ENCODE assay signal across 8 cellular contexts in genomic region chr17:76726766-76727718, GRCh38. TPM values are rescaled to one million over a fixed set of nuclear protein-coding genes. Genes with fewer than 3 reads are reported as not detected.
DNase-seq lines count a peak whose midpoint lies in the region; ATAC-seq and TF ChIP-seq lines count a peak whose summit lies in the region.

METTL23 (plus strand) TSS chr17:76726839; CDS start chr17:76729711, 2,872 bp downstream.

- POLR2A ChIA-PET in naive thymus-derived CD8-positive, alpha-beta T cell (lab: Charles Lee): interaction anchor here (0.5 to 9.3 kb wide), 27 partner anchors 10 to 1060 kb away, joined by 3 to 184 read pairs (median 4); partner anchors contain the start of genes MFSD11, MXRA7, PRPSAP1 and RECQL5

- H3K4me3 ChIP-seq in BLaER1: peak within 1 kb of the TSS; percentile 80
- peak within 1 kb of the TSS; percentile 76 to 95 (median 82) for H3K4me3 ChIP-seq in esophagus muscularis mucosa
- H3K4me3 ChIP-seq in subcutaneous abdominal adipose tissue (ENCODE audit: low read depth in 1 of 5, low read length in 5 of 5): peak within 1 kb of the TSS; percentile 84 to 95 (median 88)

- H4K20me1 ChIP-seq in BLaER1: peaks cover 51% of the 10 kb centered on the region

- ATAC-seq in GM19025 (IDR thresholded peaks at IDR 0.05; ENCODE audit: low read depth, unreplicated experiment) (peak; percentile 40), HG03342 (IDR thresholded peaks at IDR 0.05; ENCODE audit: unreplicated experiment) (peak; percentile 44)
- ATAC-seq in naive thymus-derived CD8-positive, alpha-beta T cell: peak; percentile 62 to 76

- no peak for TF ChIP-seq EP300 in esophagus muscularis mucosa (IDR thresholded peaks at IDR 0.05)

- intact Hi-C loops in esophagus muscularis mucosa (cut with DNase I): no loop called here

- DNase-seq in NOMO-1 treated with dmso at 0.1 percent for 144 hours (lab: John Stamatoyannopoulos, UW; ENCODE audit: unreplicated experiment) (peak; percentile 32), esophagus muscularis mucosa (ENCODE audit: extremely low spot score) (peak; percentile 94)
- DNase-seq in activated T-cell treated with anti-CD3 and anti-CD28 coated beads, Interleukin-2, amount 50 U/mL, for 1 hour: peak; percentile 92
- peak in 8 of 10 donors; percentile 84 to 94 (median 89) for DNase-seq in naive thymus-derived CD8-positive, alpha-beta T cell

- H3K9ac ChIP-seq in BLaER1 (peak within 1 kb of the TSS; percentile 99), subcutaneous abdominal adipose tissue (ENCODE audit: low read length in 5 of 5) (peak within 1 kb of the TSS; percentile 68 to 98 (median 96))

- H3K4me1 ChIP-seq in BLaER1 (peaks cover 77% of the 10 kb centered on the region), esophagus muscularis mucosa (peaks cover 58 to 84% (median 82%) of the 10 kb centered on the region in 4 donors), subcutaneous abdominal adipose tissue (ENCODE audit: control insufficient read depth in 5 of 5, insufficient read depth in 5 of 5, low read length in 5 of 5) (peaks cover 9 to 47% (median 37%) of the 10 kb centered on the region in 5 donors)

- TF ChIP-seq POLR2A in esophagus muscularis mucosa (IDR thresholded peaks at IDR 0.05; ENCODE audit: low read depth): peak; percentile 76

- peaks cover 13 to 75% (median 59%) of the 10 kb centered on the region in 4 donors for H3K4me1 Mint-ChIP-seq in naive thymus-derived CD8-positive, alpha-beta T cell

- peak; percentile 72 to 83 (median 78) for TF ChIP-seq CTCF in esophagus muscularis mucosa (IDR thresholded peaks at IDR 0.05)

- no peaks in the 10 kb centered on the region for H3K9me3 Mint-ChIP-seq in naive thymus-derived CD8-positive, alpha-beta T cell

- H3K27ac ChIP-seq in BLaER1: peak within 1 kb of the TSS; percentile 100
- H3K27ac ChIP-seq in esophagus muscularis mucosa (replicated peaks in 1 of 4): peak within 1 kb of the TSS; percentile 98 to 100 (median 100)
- peak within 1 kb of the TSS; percentile 99 for H3K27ac ChIP-seq in subcutaneous abdominal adipose tissue (ENCODE audit: low read depth, low read length)

- peak within 1 kb of the TSS; percentile 91 for H3K4me2 ChIP-seq in BLaER1

- peaks cover 0 to 70% (median 10%) of the 10 kb centered on the region in 3 donors for H3K36me3 Mint-ChIP-seq in naive thymus-derived CD8-positive, alpha-beta T cell

- H3K36me3 ChIP-seq in BLaER1: peaks cover 59% of the 10 kb centered on the region
- H3K36me3 ChIP-seq in esophagus muscularis mucosa: peaks cover 29 to 55% (median 45%) of the 10 kb centered on the region in 4 donors
- H3K36me3 ChIP-seq in subcutaneous abdominal adipose tissue (ENCODE audit: control insufficient read depth in 5 of 5, insufficient read depth in 5 of 5, low read length in 5 of 5): peaks cover 7 to 42% (median 17%) of the 10 kb centered on the region in 5 donors

- H3K27me3 ChIP-seq in BLaER1 (no peaks in the 10 kb centered on the region), esophagus muscularis mucosa (no peaks in the 10 kb centered on the region), subcutaneous abdominal adipose tissue (ENCODE audit: control insufficient read depth in 5 of 5, insufficient read depth in 4 of 5, low read length in 5 of 5) (no peaks in the 10 kb centered on the region)

- H3K9me3 ChIP-seq in BLaER1 (no peaks in the 10 kb centered on the region), esophagus muscularis mucosa (no peaks in the 10 kb centered on the region), subcutaneous abdominal adipose tissue (ENCODE audit: control insufficient read depth in 5 of 5, low read length in 5 of 5) (no peaks in the 10 kb centered on the region)

- H3K27ac Mint-ChIP-seq in naive thymus-derived CD8-positive, alpha-beta T cell: peak within 1 kb of the TSS; percentile 91 to 99 (median 98)

- 2% methylated on average over 37 of the region's 72 CpGs for WGBS in esophagus muscularis mucosa

- no peaks in the 10 kb centered on the region for H3K27me3 Mint-ChIP-seq in naive thymus-derived CD8-positive, alpha-beta T cell

- peak within 1 kb of the TSS; percentile 91 to 99 (median 97) for H3K4me3 Mint-ChIP-seq in naive thymus-derived CD8-positive, alpha-beta T cell

RNA-seq across cellular contexts. Expression of gene METTL23, which starts in this region (rescaled TPM):
- 10 to 100 TPM; 18.3 to 29.7 (median 23.0) TPM for total RNA-seq in esophagus muscularis mucosa
- 10 to 100 TPM; 86.2 to 86.9 TPM for total RNA-seq in naive thymus-derived CD8-positive, alpha-beta T cell
- 100 to 1,000 TPM; 140 to 154 (median 146) TPM for polyA plus RNA-seq in naive thymus-derived CD8-positive, alpha-beta T cell

Comparison
In these comparisons a context has a peak if more than half of its experiments do, and no peak if none do; other contexts are left out.
1. Peak in every context shown above with its lines: DNase-seq, ATAC-seq, H3K4me3 ChIP-seq and H3K27ac ChIP-seq.
2. DNase-seq: peak in every context shown above with its lines; median percentile 94 in esophagus muscularis mucosa; 92 in activated T-cell treated with anti-CD3 and anti-CD28 coated beads, Interleukin-2, amount 50 U/mL, for 1 hour; 89 in naive thymus-derived CD8-positive, alpha-beta T cell; 32 in NOMO-1 treated with dmso at 0.1 percent for 144 hours.